13 cellular contexts compared by ENCODE assay signal in the genomic region with DNA sequence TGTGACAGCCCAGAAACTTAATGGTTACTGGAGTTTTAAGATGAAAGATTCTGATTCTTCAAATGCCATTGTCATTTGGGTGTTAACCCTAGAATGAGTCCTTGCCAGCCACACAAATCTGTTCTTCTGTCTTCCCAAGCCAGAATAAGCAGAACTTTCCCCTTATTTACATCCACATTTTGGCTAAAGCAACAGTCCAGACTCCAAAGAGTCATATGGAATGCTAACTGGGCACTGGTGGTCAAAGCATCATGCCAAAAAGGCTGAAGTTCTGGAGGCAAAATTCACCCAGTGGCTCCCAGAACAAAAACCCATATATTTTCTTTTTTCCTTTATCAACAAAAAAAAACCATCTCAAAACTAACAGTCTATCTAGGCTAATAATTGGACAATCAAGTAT.
"Had no signal": no experiment of that assay in that cellular context is flagged by ENCODE, and none has a peak within 500 bp of the region (broad histone marks: within the 10 kb centered on the region; RNA-seq: fewer than 3 reads in every experiment).

No MANE protein-coding gene starts in this region.

- H3K4me1 ChIP-seq: psoas muscle had no signal

- DNase-seq: activated CD4-positive, alpha-beta T cell treated with anti-CD3 and anti-CD28 coated beads for 1 hour; activated CD4-positive, alpha-beta T cell treated with anti-CD3 and anti-CD28 coated beads, Interleukin-2, amount 50 U/mL, for 48 hours; activated effector memory CD4-positive, alpha-beta T cell treated with Interleukin-2 at 50 U/mL for 16 hours; activated T-cell treated with anti-CD3 and anti-CD28 coated beads, Interleukin-2, amount 50 U/mL, for 24 hours; adrenal gland; effector CD8-positive, alpha-beta T cell; hypothalamus; left ventricle myocardium superior; nephron progenitor cell; occipital lobe; psoas muscle; stimulated activated CD4-positive, alpha-beta T cell treated with anti-CD3 and anti-CD28 coated beads, Interleukin-1b, Interleukin-23, amount 100 ng/mL, for 48 hours had no signal

- ATAC-seq: left ventricle myocardium superior, psoas muscle, sciatic nerve had no signal

- H3K4me3 ChIP-seq: adrenal gland, psoas muscle had no signal

- H3K27me3 ChIP-seq: adrenal gland had no signal

- H3K9me3 ChIP-seq: adrenal gland, psoas muscle had no signal

- H3K27ac ChIP-seq: adrenal gland, psoas muscle had no signal

- H3K36me3 ChIP-seq: adrenal gland had no signal
